In genomic region chr17:69462882-69463281, GRCh38 we compare ENCODE assay signal across 26 cellular contexts.
"Had no signal": no experiment of that assay in that cellular context is flagged by ENCODE, and none has a peak within 500 bp of the region (broad histone marks: within the 10 kb centered on the region; RNA-seq: fewer than 3 reads in every experiment).

No MANE protein-coding gene starts in this region.

- DNase-seq: activated CD4-positive, alpha-beta memory T cell treated with anti-CD3 and anti-CD28 coated beads, Interleukin-2, amount 10 ng/mL, durations not matched to agents 7 days and 5 days; activated CD4-positive, alpha-beta T cell treated with anti-CD3 and anti-CD28 coated beads for 1 hour; activated CD4-positive, alpha-beta T cell treated with anti-CD3 and anti-CD28 coated beads for 4 hours; activated CD4-positive, alpha-beta T cell treated with anti-CD3 and anti-CD28 coated beads, Interleukin-2, amount 10 ng/mL, durations not matched to agents 7 days and 5 days; activated CD4-positive, alpha-beta T cell treated with anti-CD3 and anti-CD28 coated beads, Interleukin-2, amount 50 U/mL, for 4 hours; activated CD8-positive, alpha-beta memory T cell treated with anti-CD3 and anti-CD28 coated beads, Interleukin-2, amount 50 U/mL, for 48 hours; activated gamma-delta T cell; activated naive CD4-positive, alpha-beta T cell; activated naive CD4-positive, alpha-beta T cell treated with anti-CD3 and anti-CD28 coated beads, Interleukin-2, amount 10 ng/mL, durations not matched to agents 7 days and 5 days; activated naive CD8-positive, alpha-beta T cell treated with anti-CD3 and anti-CD28 coated beads, Interleukin-2, amount 10 ng/mL, durations not matched to agents 7 days and 5 days; activated T-cell treated with anti-CD3 and anti-CD28 coated beads for 4 hours; activated T-cell treated with anti-CD3 and anti-CD28 coated beads, Interleukin-2, amount 50 U/mL, for 24 hours; activated T-cell treated with anti-CD3 and anti-CD28 coated beads, Interleukin-2, amount 50 U/mL, for 72 hours; central memory CD4-positive, alpha-beta T cell; cerebellar nuclear complex; colonic mucosa; effector CD8-positive, alpha-beta T cell; foreskin keratinocyte; T-helper 2 cell had no signal

- H3K4me1 ChIP-seq: breast epithelium, colonic mucosa, foreskin keratinocyte had no signal

- H3K4me3 ChIP-seq: ascending aorta, breast epithelium, cardiac muscle cell, colonic mucosa, gastroesophageal sphincter had no signal

- H3K27ac ChIP-seq: ascending aorta, cardiac muscle cell, colonic mucosa, foreskin keratinocyte, gastroesophageal sphincter had no signal

- H3K4me3 Mint-ChIP-seq: activated CD4-positive, alpha-beta memory T cell treated with anti-CD3 and anti-CD28 coated beads, Interleukin-2, amount 10 ng/mL, durations not matched to agents 7 days and 5 days; activated CD4-positive, alpha-beta T cell treated with anti-CD3 and anti-CD28 coated beads, Interleukin-2, amount 10 ng/mL, durations not matched to agents 7 days and 5 days; activated naive CD4-positive, alpha-beta T cell treated with anti-CD3 and anti-CD28 coated beads, Interleukin-2, amount 10 ng/mL, durations not matched to agents 7 days and 5 days; activated naive CD8-positive, alpha-beta T cell treated with anti-CD3 and anti-CD28 coated beads, Interleukin-2, amount 10 ng/mL, durations not matched to agents 7 days and 5 days; activated T-cell treated with anti-CD3 and anti-CD28 coated beads, Interleukin-2, amount 50 U/mL, for 24 hours; activated T-cell treated with anti-CD3 and anti-CD28 coated beads, Interleukin-2, amount 50 U/mL, for 72 hours; brain had no signal

- H3K9me3 Mint-ChIP-seq: activated CD4-positive, alpha-beta memory T cell treated with anti-CD3 and anti-CD28 coated beads, Interleukin-2, amount 10 ng/mL, durations not matched to agents 7 days and 5 days; activated CD4-positive, alpha-beta T cell treated with anti-CD3 and anti-CD28 coated beads, Interleukin-2, amount 10 ng/mL, durations not matched to agents 7 days and 5 days; activated naive CD4-positive, alpha-beta T cell treated with anti-CD3 and anti-CD28 coated beads, Interleukin-2, amount 10 ng/mL, durations not matched to agents 7 days and 5 days; activated naive CD4-positive, alpha-beta T cell treated with anti-CD3 and anti-CD28 coated beads, Interleukin-2, amount 50 U/mL, for 72 hours; activated naive CD8-positive, alpha-beta T cell treated with anti-CD3 and anti-CD28 coated beads, Interleukin-2, amount 10 ng/mL, durations not matched to agents 7 days and 5 days; activated T-cell treated with anti-CD3 and anti-CD28 coated beads, Interleukin-2, amount 50 U/mL, for 24 hours; activated T-cell treated with anti-CD3 and anti-CD28 coated beads, Interleukin-2, amount 50 U/mL, for 72 hours had no signal

- H3K27me3 Mint-ChIP-seq: activated CD4-positive, alpha-beta memory T cell treated with anti-CD3 and anti-CD28 coated beads, Interleukin-2, amount 10 ng/mL, durations not matched to agents 7 days and 5 days; activated CD4-positive, alpha-beta T cell treated with anti-CD3 and anti-CD28 coated beads, Interleukin-2, amount 10 ng/mL, durations not matched to agents 7 days and 5 days; activated naive CD4-positive, alpha-beta T cell treated with anti-CD3 and anti-CD28 coated beads, Interleukin-2, amount 10 ng/mL, durations not matched to agents 7 days and 5 days; activated naive CD8-positive, alpha-beta T cell treated with anti-CD3 and anti-CD28 coated beads, Interleukin-2, amount 10 ng/mL, durations not matched to agents 7 days and 5 days; activated T-cell treated with anti-CD3 and anti-CD28 coated beads, Interleukin-2, amount 50 U/mL, for 24 hours; brain had no signal

- ATAC-seq: activated naive CD4-positive, alpha-beta T cell treated with anti-CD3 and anti-CD28 coated beads, Interleukin-2, amount 50 U/mL, for 72 hours; activated T-cell treated with anti-CD3 and anti-CD28 coated beads, Interleukin-2, amount 50 U/mL, for 72 hours; esophagus mucosa; foreskin keratinocyte; gastroesophageal sphincter had no signal

- H3K27me3 ChIP-seq: ascending aorta, breast epithelium, cardiac muscle cell, colonic mucosa, foreskin keratinocyte, gastroesophageal sphincter had no signal

- H3K36me3 ChIP-seq: ascending aorta, breast epithelium, cardiac muscle cell, colonic mucosa, gastroesophageal sphincter had no signal

- H3K9me3 ChIP-seq: ascending aorta, breast epithelium, colonic mucosa, gastroesophageal sphincter had no signal

- H3K27ac Mint-ChIP-seq: activated CD4-positive, alpha-beta memory T cell treated with anti-CD3 and anti-CD28 coated beads, Interleukin-2, amount 10 ng/mL, durations not matched to agents 7 days and 5 days; activated CD4-positive, alpha-beta T cell treated with anti-CD3 and anti-CD28 coated beads, Interleukin-2, amount 10 ng/mL, durations not matched to agents 7 days and 5 days; activated naive CD4-positive, alpha-beta T cell treated with anti-CD3 and anti-CD28 coated beads, Interleukin-2, amount 10 ng/mL, durations not matched to agents 7 days and 5 days; activated naive CD4-positive, alpha-beta T cell treated with anti-CD3 and anti-CD28 coated beads, Interleukin-2, amount 50 U/mL, for 72 hours; activated naive CD8-positive, alpha-beta T cell treated with anti-CD3 and anti-CD28 coated beads, Interleukin-2, amount 10 ng/mL, durations not matched to agents 7 days and 5 days; activated T-cell treated with anti-CD3 and anti-CD28 coated beads, Interleukin-2, amount 50 U/mL, for 24 hours; activated T-cell treated with anti-CD3 and anti-CD28 coated beads, Interleukin-2, amount 50 U/mL, for 72 hours had no signal

- H3K36me3 Mint-ChIP-seq: activated naive CD4-positive, alpha-beta T cell treated with anti-CD3 and anti-CD28 coated beads, Interleukin-2, amount 10 ng/mL, durations not matched to agents 7 days and 5 days; activated naive CD4-positive, alpha-beta T cell treated with anti-CD3 and anti-CD28 coated beads, Interleukin-2, amount 50 U/mL, for 72 hours; activated naive CD8-positive, alpha-beta T cell treated with anti-CD3 and anti-CD28 coated beads, Interleukin-2, amount 10 ng/mL, durations not matched to agents 7 days and 5 days had no signal
